1 cellular context compared by ENCODE assay signal in the genomic region with DNA sequence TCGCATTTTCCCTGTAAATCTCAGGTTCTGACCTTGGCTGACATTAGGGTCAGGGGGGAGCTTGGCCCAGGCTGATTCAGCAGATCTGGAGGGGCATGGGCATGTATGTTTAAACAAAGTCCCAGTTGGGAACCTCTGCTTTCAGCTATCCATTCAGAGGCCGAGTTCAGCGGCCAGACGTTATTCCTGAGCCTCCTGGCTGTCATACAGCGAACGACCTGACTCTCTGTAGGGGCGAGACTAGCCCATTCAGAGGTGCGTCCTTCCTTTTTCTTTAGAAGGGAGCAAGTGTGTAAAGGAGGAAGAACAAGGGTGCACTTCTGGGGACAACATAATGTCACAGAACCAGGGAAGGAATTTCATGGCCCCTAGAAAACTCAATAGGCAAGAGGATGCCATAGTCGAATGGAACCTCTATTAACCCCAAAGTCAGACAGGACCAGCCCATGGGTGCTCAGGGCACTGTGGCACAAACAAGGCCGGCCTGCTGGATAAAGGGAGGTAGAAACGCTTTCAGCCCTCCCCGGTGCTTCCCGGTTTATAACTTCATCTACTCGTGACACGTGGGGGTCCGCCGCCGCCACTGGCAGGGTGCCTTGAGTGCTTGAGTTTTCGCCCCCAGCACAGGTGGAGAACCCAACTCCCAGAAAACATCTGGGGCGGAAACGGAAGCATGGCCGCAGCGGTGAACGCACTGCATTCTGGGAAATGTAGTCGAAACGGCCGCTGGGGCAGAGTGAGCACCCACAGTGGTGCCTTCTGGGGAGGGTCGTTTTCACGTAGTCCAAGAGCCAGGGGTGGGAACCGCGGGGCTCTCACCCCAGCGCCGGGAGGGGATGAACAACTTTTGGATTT.
TF ChIP-seq lines count a peak whose summit lies in the region.

No MANE protein-coding gene starts in this region.

TF ChIP-seq in HepG2, 621 proteins besides CTCF, POLR2A, EP300 and RAD21 (continued from another document and continues in another):
- TF ChIP-seq, protein P1, sequence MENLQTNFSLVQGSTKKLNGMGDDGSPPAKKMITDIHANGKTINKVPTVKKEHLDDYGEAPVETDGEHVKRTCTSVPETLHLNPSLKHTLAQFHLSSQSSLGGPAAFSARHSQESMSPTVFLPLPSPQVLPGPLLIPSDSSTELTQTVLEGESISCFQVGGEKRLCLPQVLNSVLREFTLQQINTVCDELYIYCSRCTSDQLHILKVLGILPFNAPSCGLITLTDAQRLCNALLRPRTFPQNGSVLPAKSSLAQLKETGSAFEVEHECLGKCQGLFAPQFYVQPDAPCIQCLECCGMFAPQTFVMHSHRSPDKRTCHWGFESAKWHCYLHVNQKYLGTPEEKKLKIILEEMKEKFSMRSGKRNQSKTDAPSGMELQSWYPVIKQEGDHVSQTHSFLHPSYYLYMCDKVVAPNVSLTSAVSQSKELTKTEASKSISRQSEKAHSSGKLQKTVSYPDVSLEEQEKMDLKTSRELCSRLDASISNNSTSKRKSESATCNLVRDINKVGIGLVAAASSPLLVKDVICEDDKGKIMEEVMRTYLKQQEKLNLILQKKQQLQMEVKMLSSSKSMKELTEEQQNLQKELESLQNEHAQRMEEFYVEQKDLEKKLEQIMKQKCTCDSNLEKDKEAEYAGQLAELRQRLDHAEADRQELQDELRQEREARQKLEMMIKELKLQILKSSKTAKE (CRISPR knock-in tag; IDR thresholded peaks at IDR 0.05; ENCODE audit: borderline replicate concordance) = no peak
- no peak for TF ChIP-seq ZNF589 (CRISPR knock-in tag; conservative IDR thresholded peaks at IDR 0.05)
- TF ChIP-seq CBX5 (CRISPR knock-in tag; IDR thresholded peaks at IDR 0.05; ENCODE audit: borderline replicate concordance) = peak; percentile 98; the same call in 1 of the 2 replicates
- TF ChIP-seq ZNF331 (CRISPR knock-in tag; IDR thresholded peaks at IDR 0.05) = no peak
- no peak for TF ChIP-seq DR1 (CRISPR knock-in tag; IDR thresholded peaks at IDR 0.05)
- TF ChIP-seq ZNF10 (CRISPR knock-in tag; IDR thresholded peaks at IDR 0.05; ENCODE audit: borderline replicate concordance, low read depth) = no peak
- peak; percentile 22; the same call in 1 of the 2 replicates for TF ChIP-seq MED1 (CRISPR knock-in tag; IDR thresholded peaks at IDR 0.05)
- TF ChIP-seq NFATC3 (CRISPR knock-in tag; IDR thresholded peaks at IDR 0.05) = no peak
- TF ChIP-seq ZNF160 (CRISPR knock-in tag; IDR thresholded peaks at IDR 0.05) = no peak
- 0 out of 2 replicates have a peak, but pooled peaks have one; percentile 23 for TF ChIP-seq ZNF430 (CRISPR knock-in tag; IDR thresholded peaks at IDR 0.05)
- TF ChIP-seq ZBTB26 (CRISPR knock-in tag; IDR thresholded peaks at IDR 0.05; ENCODE audit: borderline replicate concordance) = no peak
- no peak for TF ChIP-seq FOXA1 (IDR thresholded peaks at IDR 0.05)
- no peak for TF ChIP-seq FOXA1 (CRISPR knock-in tag; IDR thresholded peaks at IDR 0.05)
- TF ChIP-seq, protein P2, sequence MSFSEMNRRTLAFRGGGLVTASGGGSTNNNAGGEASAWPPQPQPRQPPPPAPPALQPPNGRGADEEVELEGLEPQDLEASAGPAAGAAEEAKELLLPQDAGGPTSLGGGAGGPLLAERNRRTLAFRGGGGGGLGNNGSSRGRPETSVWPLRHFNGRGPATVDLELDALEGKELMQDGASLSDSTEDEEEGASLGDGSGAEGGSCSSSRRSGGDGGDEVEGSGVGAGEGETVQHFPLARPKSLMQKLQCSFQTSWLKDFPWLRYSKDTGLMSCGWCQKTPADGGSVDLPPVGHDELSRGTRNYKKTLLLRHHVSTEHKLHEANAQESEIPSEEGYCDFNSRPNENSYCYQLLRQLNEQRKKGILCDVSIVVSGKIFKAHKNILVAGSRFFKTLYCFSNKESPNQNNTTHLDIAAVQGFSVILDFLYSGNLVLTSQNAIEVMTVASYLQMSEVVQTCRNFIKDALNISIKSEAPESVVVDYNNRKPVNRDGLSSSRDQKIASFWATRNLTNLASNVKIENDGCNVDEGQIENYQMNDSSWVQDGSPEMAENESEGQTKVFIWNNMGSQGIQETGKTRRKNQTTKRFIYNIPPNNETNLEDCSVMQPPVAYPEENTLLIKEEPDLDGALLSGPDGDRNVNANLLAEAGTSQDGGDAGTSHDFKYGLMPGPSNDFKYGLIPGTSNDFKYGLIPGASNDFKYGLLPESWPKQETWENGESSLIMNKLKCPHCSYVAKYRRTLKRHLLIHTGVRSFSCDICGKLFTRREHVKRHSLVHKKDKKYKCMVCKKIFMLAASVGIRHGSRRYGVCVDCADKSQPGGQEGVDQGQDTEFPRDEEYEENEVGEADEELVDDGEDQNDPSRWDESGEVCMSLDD (CRISPR knock-in tag; IDR thresholded peaks at IDR 0.05; ENCODE audit: borderline replicate concordance) = no peak
- TF ChIP-seq ZNF350 (CRISPR knock-in tag; IDR thresholded peaks at IDR 0.05; ENCODE audit: borderline replicate concordance, low read depth) = peak; percentile 46; the same call in 1 of the 2 replicates
- TF ChIP-seq RBAK (CRISPR knock-in tag; IDR thresholded peaks at IDR 0.05) = no peak
- peak; percentile 23; the same call in 1 of the 2 replicates for TF ChIP-seq E2F1 (CRISPR knock-in tag; IDR thresholded peaks at IDR 0.05)
- TF ChIP-seq SIX1 (CRISPR knock-in tag; IDR thresholded peaks at IDR 0.05; ENCODE audit: borderline replicate concordance) = no peak
- TF ChIP-seq ZNF557 (CRISPR knock-in tag; IDR thresholded peaks at IDR 0.05) = no peak
- TF ChIP-seq, protein P3, sequence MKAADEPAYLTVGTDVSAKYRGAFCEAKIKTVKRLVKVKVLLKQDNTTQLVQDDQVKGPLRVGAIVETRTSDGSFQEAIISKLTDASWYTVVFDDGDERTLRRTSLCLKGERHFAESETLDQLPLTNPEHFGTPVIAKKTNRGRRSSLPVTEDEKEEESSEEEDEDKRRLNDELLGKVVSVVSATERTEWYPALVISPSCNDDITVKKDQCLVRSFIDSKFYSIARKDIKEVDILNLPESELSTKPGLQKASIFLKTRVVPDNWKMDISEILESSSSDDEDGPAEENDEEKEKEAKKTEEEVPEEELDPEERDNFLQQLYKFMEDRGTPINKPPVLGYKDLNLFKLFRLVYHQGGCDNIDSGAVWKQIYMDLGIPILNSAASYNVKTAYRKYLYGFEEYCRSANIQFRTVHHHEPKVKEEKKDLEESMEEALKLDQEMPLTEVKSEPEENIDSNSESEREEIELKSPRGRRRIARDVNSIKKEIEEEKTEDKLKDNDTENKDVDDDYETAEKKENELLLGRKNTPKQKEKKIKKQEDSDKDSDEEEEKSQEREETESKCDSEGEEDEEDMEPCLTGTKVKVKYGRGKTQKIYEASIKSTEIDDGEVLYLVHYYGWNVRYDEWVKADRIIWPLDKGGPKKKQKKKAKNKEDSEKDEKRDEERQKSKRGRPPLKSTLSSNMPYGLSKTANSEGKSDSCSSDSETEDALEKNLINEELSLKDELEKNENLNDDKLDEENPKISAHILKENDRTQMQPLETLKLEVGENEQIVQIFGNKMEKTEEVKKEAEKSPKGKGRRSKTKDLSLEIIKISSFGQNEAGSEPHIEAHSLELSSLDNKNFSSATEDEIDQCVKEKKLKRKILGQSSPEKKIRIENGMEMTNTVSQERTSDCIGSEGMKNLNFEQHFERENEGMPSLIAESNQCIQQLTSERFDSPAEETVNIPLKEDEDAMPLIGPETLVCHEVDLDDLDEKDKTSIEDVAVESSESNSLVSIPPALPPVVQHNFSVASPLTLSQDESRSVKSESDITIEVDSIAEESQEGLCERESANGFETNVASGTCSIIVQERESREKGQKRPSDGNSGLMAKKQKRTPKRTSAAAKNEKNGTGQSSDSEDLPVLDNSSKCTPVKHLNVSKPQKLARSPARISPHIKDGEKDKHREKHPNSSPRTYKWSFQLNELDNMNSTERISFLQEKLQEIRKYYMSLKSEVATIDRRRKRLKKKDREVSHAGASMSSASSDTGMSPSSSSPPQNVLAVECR (CRISPR knock-in tag; IDR thresholded peaks at IDR 0.05; ENCODE audit: borderline replicate concordance) = peak; percentile 18; the same call in 1 of the 2 replicates
- no peak for TF ChIP-seq EZH2 (conservative IDR thresholded peaks at IDR 0.05; ENCODE audit: low read depth, low read length)
- 0 out of 2 replicates have a peak, but pooled peaks have one; percentile 46 for TF ChIP-seq ZNF264 (CRISPR knock-in tag; IDR thresholded peaks at IDR 0.05)
- TF ChIP-seq SOX5 (CRISPR knock-in tag; IDR thresholded peaks at IDR 0.05; ENCODE audit: borderline replicate concordance) = no peak
- TF ChIP-seq TBL1XR1 (IDR thresholded peaks at IDR 0.05; ENCODE audit: borderline replicate concordance, low read length, partially characterized antibody) = peak; percentile 62
- TF ChIP-seq ZFP90 (CRISPR knock-in tag; IDR thresholded peaks at IDR 0.05; ENCODE audit: borderline replicate concordance) = peak; percentile 78
- peak; percentile 76; the same call in 1 of the 2 replicates for TF ChIP-seq ZC3H4 (CRISPR knock-in tag; IDR thresholded peaks at IDR 0.05; ENCODE audit: borderline replicate concordance)
- TF ChIP-seq, protein P4, sequence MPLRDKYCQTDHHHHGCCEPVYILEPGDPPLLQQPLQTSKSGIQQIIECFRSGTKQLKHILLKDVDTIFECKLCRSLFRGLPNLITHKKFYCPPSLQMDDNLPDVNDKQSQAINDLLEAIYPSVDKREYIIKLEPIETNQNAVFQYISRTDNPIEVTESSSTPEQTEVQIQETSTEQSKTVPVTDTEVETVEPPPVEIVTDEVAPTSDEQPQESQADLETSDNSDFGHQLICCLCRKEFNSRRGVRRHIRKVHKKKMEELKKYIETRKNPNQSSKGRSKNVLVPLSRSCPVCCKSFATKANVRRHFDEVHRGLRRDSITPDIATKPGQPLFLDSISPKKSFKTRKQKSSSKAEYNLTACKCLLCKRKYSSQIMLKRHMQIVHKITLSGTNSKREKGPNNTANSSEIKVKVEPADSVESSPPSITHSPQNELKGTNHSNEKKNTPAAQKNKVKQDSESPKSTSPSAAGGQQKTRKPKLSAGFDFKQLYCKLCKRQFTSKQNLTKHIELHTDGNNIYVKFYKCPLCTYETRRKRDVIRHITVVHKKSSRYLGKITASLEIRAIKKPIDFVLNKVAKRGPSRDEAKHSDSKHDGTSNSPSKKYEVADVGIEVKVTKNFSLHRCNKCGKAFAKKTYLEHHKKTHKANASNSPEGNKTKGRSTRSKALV (CRISPR knock-in tag; IDR thresholded peaks at IDR 0.05) = peak; percentile 23; the same call in 1 of the 2 replicates
- no peak for TF ChIP-seq FOSL1 (CRISPR knock-in tag; IDR thresholded peaks at IDR 0.05; ENCODE audit: borderline replicate concordance)
- TF ChIP-seq CCDC6 (CRISPR knock-in tag; IDR thresholded peaks at IDR 0.05) = no peak
- peak; percentile 62; the same call in 1 of the 2 replicates for TF ChIP-seq MYC (CRISPR knock-in tag; IDR thresholded peaks at IDR 0.05; ENCODE audit: borderline replicate concordance)
- TF ChIP-seq GPBP1L1 (CRISPR knock-in tag; IDR thresholded peaks at IDR 0.05) = no peak
- TF ChIP-seq NPAS2 (CRISPR knock-in tag; IDR thresholded peaks at IDR 0.05; ENCODE audit: borderline replicate concordance) = no peak
- no peak for TF ChIP-seq NR2F6 (IDR thresholded peaks at IDR 0.05)
- peak; percentile 27; the same call in 1 of the 2 replicates for TF ChIP-seq NR2F6 (CRISPR knock-in tag; IDR thresholded peaks at IDR 0.05)
- peak; percentile 93 for TF ChIP-seq ZNF501 (CRISPR knock-in tag; IDR thresholded peaks at IDR 0.05)
- TF ChIP-seq ZNF703 (CRISPR knock-in tag; IDR thresholded peaks at IDR 0.05; ENCODE audit: borderline replicate concordance) = no peak
- TF ChIP-seq GABPA (IDR thresholded peaks at IDR 0.05; ENCODE audit: low read depth, low read length) = peak; percentile 97
- TF ChIP-seq GABPA (CRISPR knock-in tag; IDR thresholded peaks at IDR 0.05; ENCODE audit: low read depth) = peak; percentile 100
- no peak for TF ChIP-seq ZNF354B (CRISPR knock-in tag; IDR thresholded peaks at IDR 0.05)
- peak; percentile 67; the same call in 1 of the 2 replicates for TF ChIP-seq KDM5B (CRISPR knock-in tag; IDR thresholded peaks at IDR 0.05; ENCODE audit: borderline replicate concordance)
- no peak for TF ChIP-seq ATRX (CRISPR knock-in tag; IDR thresholded peaks at IDR 0.05; ENCODE audit: borderline replicate concordance)
- no peak for TF ChIP-seq ZMYM3 (CRISPR knock-in tag; IDR thresholded peaks at IDR 0.05)
- no peak for TF ChIP-seq ZSCAN25 (CRISPR knock-in tag; IDR thresholded peaks at IDR 0.05)
- TF ChIP-seq CBX1 (IDR thresholded peaks at IDR 0.05; ENCODE audit: low read depth) = peak; percentile 99
- no peak for TF ChIP-seq NR2F1 (CRISPR knock-in tag; IDR thresholded peaks at IDR 0.05)
- peak; percentile 29; the same call in 1 of the 2 replicates for TF ChIP-seq ZNF33A (CRISPR knock-in tag; IDR thresholded peaks at IDR 0.05; ENCODE audit: borderline replicate concordance)
- no peak for TF ChIP-seq ZNF510 (CRISPR knock-in tag; IDR thresholded peaks at IDR 0.05; ENCODE audit: low read depth)
- TF ChIP-seq ZNF17 (CRISPR knock-in tag; IDR thresholded peaks at IDR 0.05) = no peak
- no peak for TF ChIP-seq ZNF576 (CRISPR knock-in tag; IDR thresholded peaks at IDR 0.05)
- peak; percentile 91; the same call in 1 of the 2 replicates for TF ChIP-seq WIZ (CRISPR knock-in tag; IDR thresholded peaks at IDR 0.05)
- TF ChIP-seq ZNF781 (CRISPR knock-in tag; IDR thresholded peaks at IDR 0.05; ENCODE audit: borderline replicate concordance, not compliant biosample characterization) = peak; percentile 64
